Comparison of ENCODE assay signal across 17 cellular contexts in genomic region chr18:68662779-68663178, GRCh38. TPM values are rescaled to one million over a fixed set of nuclear protein-coding genes. Genes with fewer than 3 reads are reported as not detected.
A peak's percentile ranks its signal among the peaks of the same experiment; 100 is the strongest.
DNase-seq lines count a peak whose midpoint lies in the region; ATAC-seq, FAIRE-seq and TF ChIP-seq lines count a peak whose summit lies in the region.
"Had no signal": no experiment of that assay in that cellular context is flagged by ENCODE, and none has a peak within 500 bp of the region (broad histone marks: within the 10 kb centered on the region; RNA-seq: fewer than 3 reads in every experiment).

No MANE protein-coding gene starts in this region.

- TF ChIP-seq CTCF in liver (IDR thresholded peaks at IDR 0.05; ENCODE audit: low read depth, low read length, missing input control) = peak; percentile 6

- no peak overlapping the region for H3K9ac ChIP-seq in liver (ENCODE audit: low read depth in 1 of 2, low read length in 2 of 2)

- H3K4me3 Mint-ChIP-seq in activated CD4-positive, alpha-beta memory T cell treated with anti-CD3 and anti-CD28 coated beads for 36 hours = no peak overlapping the region
- H3K4me3 Mint-ChIP-seq: T-helper 2 cell treated with Interferon-gamma antibody and Interleukin-4, amounts not matched to agents 5 μg/mL and 100 μg/mL, for 36 hours had no signal

- H3K4me1 Mint-ChIP-seq in activated CD4-positive, alpha-beta memory T cell treated with anti-CD3 and anti-CD28 coated beads for 36 hours (ENCODE audit: low read depth) = no peaks in the 10 kb centered on the region

- H3K36me3 Mint-ChIP-seq in activated CD4-positive, alpha-beta memory T cell treated with anti-CD3 and anti-CD28 coated beads for 36 hours = no peaks in the 10 kb centered on the region

- H3K27me3 ChIP-seq in liver (ENCODE audit: control insufficient read depth in 4 of 4, insufficient read depth in 4 of 4, low read length in 3 of 4) = peaks cover 0 to 6% (median 0%) of the 10 kb centered on the region in 4 donors
- H3K27me3 ChIP-seq: MG63, pancreas had no signal

- WGBS in liver = 78% methylated on average over 4 of the region's 4 CpGs

- CTCF ChIA-PET in activated CD4-positive, alpha-beta memory T cell treated with anti-CD3 and anti-CD28 coated beads for 36 hours (lab: Charles Lee) = no interaction called here

- no peaks in the 10 kb centered on the region for H3K36me3 ChIP-seq in liver (ENCODE audit: control insufficient read depth in 4 of 4, insufficient read depth in 3 of 4, low read depth in 1 of 4, low read length in 3 of 4)
- H3K36me3 ChIP-seq: esophagus squamous epithelium, HAP-1, MG63, pancreas, thoracic aorta had no signal

- peaks cover 0 to 2% (median 0%) of the 10 kb centered on the region in 4 donors for H3K4me1 ChIP-seq in liver (ENCODE audit: control insufficient read depth in 4 of 4, insufficient read depth in 4 of 4, low read length in 3 of 4)
- H3K4me1 ChIP-seq: esophagus squamous epithelium, HAP-1, pancreas had no signal

- no peak overlapping the region for H3K4me3 ChIP-seq in liver (ENCODE audit: low read depth in 1 of 3, low read length in 3 of 3)
- H3K4me3 ChIP-seq: esophagus squamous epithelium, HAP-1, MG63, pancreas, thoracic aorta had no signal

- intact Hi-C loops in activated CD4-positive, alpha-beta memory T cell treated with anti-CD3 and anti-CD28 coated beads for 36 hours (cut with micrococcal nuclease) = loop anchor here (5.0 kb wide), 1 partner anchor 1145 kb away; the partner anchor contains the start of gene DSEL

- H3K9me3 Mint-ChIP-seq in activated CD4-positive, alpha-beta memory T cell treated with anti-CD3 and anti-CD28 coated beads for 36 hours = no peaks in the 10 kb centered on the region
- H3K9me3 Mint-ChIP-seq: T-helper 2 cell treated with Interferon-gamma antibody and Interleukin-4, amounts not matched to agents 5 μg/mL and 100 μg/mL, for 36 hours had no signal

- H3K27ac ChIP-seq in liver (ENCODE audit: low read depth in 1 of 2, low read length in 2 of 2) = no peak overlapping the region
- H3K27ac ChIP-seq: esophagus squamous epithelium, pancreas, thoracic aorta had no signal

- no peak for FAIRE-seq in frontal cortex (lab: Jason Lieb, UNC)
- FAIRE-seq: pancreas had no signal

- POLR2A ChIA-PET in activated CD4-positive, alpha-beta memory T cell treated with anti-CD3 and anti-CD28 coated beads for 36 hours (lab: Charles Lee) = no interaction called here

- DNase-seq in GM04504 (ENCODE audit: low read depth) (peak; percentile 7), amniotic epithelial cell (ENCODE audit: low read depth) (peak; percentile 56), frontal cortex (ENCODE audit: low spot score in 2 of 2) (no peak), KG1 (lab: John Stamatoyannopoulos, UW) (no peak)
- no peak for DNase-seq in activated CD4-positive, alpha-beta memory T cell treated with anti-CD3 and anti-CD28 coated beads for 36 hours
- DNase-seq: activated CD8-positive, alpha-beta memory T cell treated with anti-CD3 and anti-CD28 coated beads, Interleukin-2, amount 50 U/mL, for 4 hours; aorta; esophagus squamous epithelium; MG63; NK-92 treated with Interleukin-12 subunit alpha and Interleukin-12 subunit beta, amount 100 ng/mL, for 24 hours; pancreas had no signal

- peak; percentile 39 for ATAC-seq in HG03342 (IDR thresholded peaks at IDR 0.05; ENCODE audit: unreplicated experiment)
- ATAC-seq in HG03097 (IDR thresholded peaks at IDR 0.05; ENCODE audit: low FRiP score, unreplicated experiment) = no peak
- ATAC-seq: pancreas had no signal

- H3K27ac Mint-ChIP-seq in activated CD4-positive, alpha-beta memory T cell treated with anti-CD3 and anti-CD28 coated beads for 36 hours = no peak overlapping the region
- H3K27ac Mint-ChIP-seq: T-helper 2 cell treated with Interferon-gamma antibody and Interleukin-4, amounts not matched to agents 5 μg/mL and 100 μg/mL, for 36 hours had no signal

- TF ChIP-seq RAD21 in liver (IDR thresholded peaks at IDR 0.05) = no peak

- no peaks in the 10 kb centered on the region for H3K9me3 ChIP-seq in liver (ENCODE audit: control insufficient read depth in 4 of 4, low read length in 3 of 4)
- H3K9me3 ChIP-seq: esophagus squamous epithelium, HAP-1, MG63, pancreas, thoracic aorta had no signal

- H3K27me3 Mint-ChIP-seq in activated CD4-positive, alpha-beta memory T cell treated with anti-CD3 and anti-CD28 coated beads for 36 hours = peaks cover 2% of the 10 kb centered on the region

TF ChIP-seq in liver, 16 proteins besides CTCF, POLR2A, EP300 and RAD21:
- no peak for TF ChIP-seq ATF3 (IDR thresholded peaks at IDR 0.05)
- no peak for TF ChIP-seq SP1 (IDR thresholded peaks at IDR 0.05)
- TF ChIP-seq EGR1 (IDR thresholded peaks at IDR 0.05; ENCODE audit: low read depth in 2 of 2) = no peak
- no peak for TF ChIP-seq MAX (IDR thresholded peaks at IDR 0.05)
- no peak for TF ChIP-seq RXRA (IDR thresholded peaks at IDR 0.05)

RNA-seq across cellular contexts. Expression of gene TMX3, which starts 52.1 kb away (rescaled TPM):
- 10 to 100 TPM; 16.8 to 38.6 TPM for total RNA-seq in liver
- 10 to 100 TPM in 1 of 2 donors, 1 to 10 TPM in 1; 9.0 to 23.7 TPM for polyA plus RNA-seq in liver
- total RNA-seq in activated CD4-positive, alpha-beta memory T cell treated with anti-CD3 and anti-CD28 coated beads for 36 hours = 10 to 100 TPM; 42.4 to 44.6 TPM
- 56.7 TPM for total RNA-seq in frontal cortex

Comparison
In these comparisons a context has a peak if more than half of its experiments do, and no peak if none do; other contexts are left out.
1. DNase-seq: peak in GM04504 (single experiment) and amniotic epithelial cell (single experiment); none in activated CD4-positive, alpha-beta memory T cell treated with anti-CD3 and anti-CD28 coated beads for 36 hours (single experiment), frontal cortex (0 of 2) and KG1 (single experiment).